Comparison of ENCODE assay signal across 29 cellular contexts in the genomic region with DNA sequence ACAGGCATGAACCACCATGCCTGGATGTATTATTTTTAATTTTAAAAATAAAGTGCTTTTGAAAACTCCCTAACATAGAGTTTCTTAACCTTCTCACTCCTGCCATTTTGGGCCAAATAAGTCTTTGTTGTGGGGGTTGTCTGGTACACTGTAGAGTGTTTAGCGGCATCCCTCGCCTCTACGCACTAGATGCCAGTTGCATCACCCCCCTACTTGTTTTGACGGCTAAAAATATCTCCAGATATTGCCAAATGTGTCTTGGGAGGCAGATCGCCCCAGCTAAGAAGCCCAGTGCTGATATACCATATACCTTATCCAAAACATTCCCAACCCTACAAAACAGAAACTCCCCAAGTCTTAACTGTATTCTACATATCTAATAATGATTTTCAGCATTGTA.
"Had no signal": no experiment of that assay in that cellular context is flagged by ENCODE, and none has a peak within 500 bp of the region (broad histone marks: within the 10 kb centered on the region; RNA-seq: fewer than 3 reads in every experiment).

No MANE protein-coding gene starts in this region.

- H3K27me3 ChIP-seq: ascending aorta, cardiac muscle cell, right lobe of liver had no signal

- DNase-seq: activated CD4-positive, alpha-beta T cell treated with anti-CD3 and anti-CD28 coated beads for 4 hours; activated CD4-positive, alpha-beta T cell treated with anti-CD3 and anti-CD28 coated beads, Interleukin-2, amount 50 U/mL, for 4 hours; activated effector memory CD4-positive, alpha-beta T cell treated with anti-CD3 and anti-CD28 coated beads, Interleukin-2, amount 50 U/mL, for 16 hours; activated naive CD4-positive, alpha-beta T cell treated with anti-CD3 and anti-CD28 coated beads for 36 hours; activated naive CD8-positive, alpha-beta T cell treated with anti-CD3 and anti-CD28 coated beads, Interleukin-2, amount 10 ng/mL, durations not matched to agents 7 days and 5 days; activated T-cell treated with anti-CD3 and anti-CD28 coated beads for 4 hours; cortex of kidney; effector memory CD8-positive, alpha-beta T cell; head of caudate nucleus; hypothalamus; immature natural killer cell; lower lobe of right lung; mesenchymal stem cell; naive thymus-derived CD8-positive, alpha-beta T cell; occipital lobe; right lobe of liver; stimulated activated CD4-positive, alpha-beta T cell treated with anti-CD3 and anti-CD28 coated beads, Interleukin-12 subunit alpha, Interleukin-12 subunit beta, amount 100 ng/mL, for 4 hours; stimulated activated CD4-positive, alpha-beta T cell treated with anti-CD3 and anti-CD28 coated beads, Interleukin-4, amount 100 ng/mL, for 1 hour; trophoblast cell had no signal

- H3K9me3 Mint-ChIP-seq: effector memory CD8-positive, alpha-beta T cell; immature natural killer cell had no signal

- ATAC-seq: effector memory CD8-positive, alpha-beta T cell; lower lobe of right lung; naive thymus-derived CD8-positive, alpha-beta T cell; right lobe of liver had no signal

- H3K36me3 ChIP-seq: ascending aorta, cardiac muscle cell, lower lobe of right lung, right lobe of liver, thoracic aorta had no signal

- H3K4me3 Mint-ChIP-seq: activated naive CD4-positive, alpha-beta T cell treated with anti-CD3 and anti-CD28 coated beads for 36 hours; activated naive CD8-positive, alpha-beta T cell treated with anti-CD3 and anti-CD28 coated beads, Interleukin-2, amount 10 ng/mL, durations not matched to agents 7 days and 5 days; activated T-helper 1 cell treated with anti-CD3 and anti-CD28 coated beads, Interleukin-12 subunit alpha, Interleukin-12 subunit beta, Interleukin-2, Interleukin-4 antibody, amounts not matched to agents 30 ng/mL and 10 ng/mL and 1 ng/mL, durations not matched to agents 14 hours and 24 hours and 36 hours; brain; effector memory CD8-positive, alpha-beta T cell; immature natural killer cell; naive thymus-derived CD8-positive, alpha-beta T cell; neural crest cell; stimulated activated naive CD8-positive, alpha-beta T cell treated with anti-CD3 and anti-CD28 coated beads, Interleukin-15, Interleukin-2, amounts not matched to agents 100 ng/mL and 50 ng/mL, for 24 hours had no signal

- H3K4me1 ChIP-seq: lower lobe of right lung, parathyroid adenoma, right lobe of liver had no signal

- H3K9ac ChIP-seq: parathyroid adenoma had no signal

- H3K27ac Mint-ChIP-seq: activated naive CD4-positive, alpha-beta T cell treated with anti-CD3 and anti-CD28 coated beads for 36 hours; activated naive CD8-positive, alpha-beta T cell treated with anti-CD3 and anti-CD28 coated beads, Interleukin-2, amount 10 ng/mL, durations not matched to agents 7 days and 5 days; activated T-helper 1 cell treated with anti-CD3 and anti-CD28 coated beads, Interleukin-12 subunit alpha, Interleukin-12 subunit beta, Interleukin-2, Interleukin-4 antibody, amounts not matched to agents 30 ng/mL and 10 ng/mL and 1 ng/mL, durations not matched to agents 14 hours and 24 hours and 36 hours; naive thymus-derived CD8-positive, alpha-beta T cell; stimulated activated naive CD8-positive, alpha-beta T cell treated with anti-CD3 and anti-CD28 coated beads, Interleukin-15, Interleukin-2, amounts not matched to agents 100 ng/mL and 50 ng/mL, for 24 hours had no signal

- H3K4me3 ChIP-seq: ascending aorta, cardiac muscle cell, lower lobe of right lung, right lobe of liver, skin epidermis, thoracic aorta had no signal

- H3K27ac ChIP-seq: cardiac muscle cell, lower lobe of right lung, parathyroid adenoma, right lobe of liver, skin epidermis, VCaP had no signal

- H3K27me3 Mint-ChIP-seq: activated naive CD8-positive, alpha-beta T cell treated with anti-CD3 and anti-CD28 coated beads, Interleukin-2, amount 10 ng/mL, durations not matched to agents 7 days and 5 days; effector memory CD8-positive, alpha-beta T cell; naive thymus-derived CD8-positive, alpha-beta T cell; stimulated activated naive CD8-positive, alpha-beta T cell treated with anti-CD3 and anti-CD28 coated beads, Interleukin-15, Interleukin-2, amounts not matched to agents 100 ng/mL and 50 ng/mL, for 24 hours had no signal

- H3K9me3 ChIP-seq: ascending aorta, lower lobe of right lung, right lobe of liver, thoracic aorta had no signal
